In genomic region chr4:2811830-2812599, GRCh38 we compare ENCODE assay signal across 8 cellular contexts. TPM values are rescaled to one million over a fixed set of nuclear protein-coding genes. Genes with fewer than 3 reads are reported as not detected.
DNase-seq lines count a peak whose midpoint lies in the region; ATAC-seq and TF ChIP-seq lines count a peak whose summit lies in the region.

No MANE protein-coding gene starts in this region.

- H3K27me3 ChIP-seq in BJ (ENCODE audit: control insufficient read depth, insufficient read depth, low read length) (no peaks in the 10 kb centered on the region), cardiac muscle cell (no peaks in the 10 kb centered on the region)

- peaks cover 36% of the 10 kb centered on the region for H3K36me3 Mint-ChIP-seq in activated naive CD4-positive, alpha-beta T cell treated with anti-CD3 and anti-CD28 coated beads, Interleukin-2, amount 10 ng/mL, durations not matched to agents 7 days and 5 days
- peaks cover 6% of the 10 kb centered on the region for H3K36me3 Mint-ChIP-seq in progenitor cell of endocrine pancreas (ENCODE audit: insufficient read depth)

- peak; percentile 72 for TF ChIP-seq POLR2A in GM19193 (IDR thresholded peaks at IDR 0.05; ENCODE audit: extremely low read depth, insufficient read depth, insufficient read length)

- H3K27me3 Mint-ChIP-seq in activated naive CD4-positive, alpha-beta T cell treated with anti-CD3 and anti-CD28 coated beads, Interleukin-2, amount 10 ng/mL, durations not matched to agents 7 days and 5 days = peaks cover 3% of the 10 kb centered on the region
- peaks cover 6% of the 10 kb centered on the region for H3K27me3 Mint-ChIP-seq in progenitor cell of endocrine pancreas

- H3K27ac Mint-ChIP-seq in activated naive CD4-positive, alpha-beta T cell treated with anti-CD3 and anti-CD28 coated beads, Interleukin-2, amount 10 ng/mL, durations not matched to agents 7 days and 5 days = peak overlapping the region; percentile 99
- H3K27ac Mint-ChIP-seq in progenitor cell of endocrine pancreas = no peak overlapping the region

- TF ChIP-seq CTCF in BJ (IDR thresholded peaks at IDR 0.05; ENCODE audit: insufficient read depth, low read depth, low read length) (no peak), cardiac muscle cell (IDR thresholded peaks at IDR 0.05; ENCODE audit: low read depth, low read length) (no peak), retinal pigment epithelial cell (conservative IDR thresholded peaks at IDR 0.05; ENCODE audit: low read depth, low read length) (no peak), progenitor cell of endocrine pancreas (IDR thresholded peaks at IDR 0.05; ENCODE audit: unreplicated experiment) (no peak)

- peaks cover 65% of the 10 kb centered on the region for H3K4me1 Mint-ChIP-seq in activated naive CD4-positive, alpha-beta T cell treated with anti-CD3 and anti-CD28 coated beads, Interleukin-2, amount 10 ng/mL, durations not matched to agents 7 days and 5 days
- peaks cover 7% of the 10 kb centered on the region for H3K4me1 Mint-ChIP-seq in progenitor cell of endocrine pancreas (ENCODE audit: low read depth)

- no peaks in the 10 kb centered on the region for H3K9me3 Mint-ChIP-seq in activated naive CD4-positive, alpha-beta T cell treated with anti-CD3 and anti-CD28 coated beads, Interleukin-2, amount 10 ng/mL, durations not matched to agents 7 days and 5 days
- H3K9me3 Mint-ChIP-seq in progenitor cell of endocrine pancreas (ENCODE audit: low read depth) = peaks cover 8% of the 10 kb centered on the region

- peak; percentile 56 for ATAC-seq in HG03378 (IDR thresholded peaks at IDR 0.05; ENCODE audit: unreplicated experiment)

- CTCF ChIA-PET in BJ (lab: Yijun Ruan, JAX) = interaction anchor here (1.0 to 1.1 kb wide), 2 partner anchors 12 to 49 kb away, joined by 4 to 5 read pairs; no protein-coding TSS in a partner anchor
- CTCF ChIA-PET in activated naive CD4-positive, alpha-beta T cell treated with anti-CD3 and anti-CD28 coated beads, Interleukin-2, amount 10 ng/mL, durations not matched to agents 7 days and 5 days (lab: Charles Lee) = interaction anchor here (0.8 to 2.4 kb wide), 2 partner anchors 50 to 142 kb away, joined by 3 to 8 read pairs; no protein-coding TSS in a partner anchor

- H3K4me3 Mint-ChIP-seq in activated naive CD4-positive, alpha-beta T cell treated with anti-CD3 and anti-CD28 coated beads, Interleukin-2, amount 10 ng/mL, durations not matched to agents 7 days and 5 days = peak overlapping the region; percentile 98
- no peak overlapping the region for H3K4me3 Mint-ChIP-seq in progenitor cell of endocrine pancreas (ENCODE audit: low read depth)

- peaks cover 29% of the 10 kb centered on the region for H3K36me3 ChIP-seq in BJ (ENCODE audit: control insufficient read depth, insufficient read depth, low read length)
- H3K36me3 ChIP-seq in cardiac muscle cell = no peaks in the 10 kb centered on the region

- POLR2A ChIA-PET in BJ (lab: Charles Lee) = interaction anchor here (0.6 kb wide), 1 partner anchor 11 kb away, joined by 3 read pairs; no protein-coding TSS in a partner anchor

- peak overlapping the region; percentile 14 for H3K4me3 ChIP-seq in BJ (ENCODE audit: low read depth, low read length)
- no peak overlapping the region for H3K4me3 ChIP-seq in cardiac muscle cell
- peak overlapping the region; percentile 21 for H3K4me3 ChIP-seq in retinal pigment epithelial cell (ENCODE audit: low read length)

- H3K27ac ChIP-seq in cardiac muscle cell = no peak overlapping the region

- H3K9me3 ChIP-seq in cardiac muscle cell (ENCODE audit: low read depth) = no peaks in the 10 kb centered on the region

- peaks cover 9% of the 10 kb centered on the region for H3K4me1 ChIP-seq in cardiac muscle cell (ENCODE audit: low read depth)

- no peak for DNase-seq in BJ (ENCODE audit: low read depth)
- DNase-seq in RPMI7951 (ENCODE audit: low read depth) = peak; percentile 90
- peak; percentile 83 for DNase-seq in activated naive CD4-positive, alpha-beta T cell treated with anti-CD3 and anti-CD28 coated beads, Interleukin-2, amount 10 ng/mL, durations not matched to agents 7 days and 5 days
- peak; percentile 50 to 82 for DNase-seq in cardiac muscle cell (ENCODE audit: low read depth in 1 of 2, low spot score in 1 of 2)
- peak; percentile 21 for DNase-seq in retinal pigment epithelial cell (ENCODE audit: low read depth)
- no peak for DNase-seq in progenitor cell of endocrine pancreas (ENCODE audit: low spot score, unreplicated experiment)

RNA-seq across cellular contexts. Expression of gene SH3BP2, which starts 19.1 kb away (rescaled TPM):
- polyA plus RNA-seq in BJ (2011; rRNA removed) = 23.9 and 42.2 TPM in 2 replicates
- 30.9 and 34.6 TPM in 2 replicates for polyA minus RNA-seq in BJ (2011; rRNA and poly(A)+ RNA removed)
- 22.0 and 24.8 TPM in 2 replicates for total RNA-seq in RPMI7951 (2014; rRNA removed; shearing (Covaris generic))
- 19.6 and 31.7 TPM in 2 replicates for total RNA-seq in cardiac muscle cell
- polyA plus RNA-seq in cardiac muscle cell = 8.5 and 16.9 TPM in 2 replicates
- total RNA-seq in progenitor cell of endocrine pancreas = 67.7 and 70.8 TPM in 2 replicates

RNA-seq across cellular contexts. Expression of gene ADD1, which starts 31.6 kb away (rescaled TPM):
- polyA plus RNA-seq in BJ (2011; rRNA removed) (96.8 and 140 TPM in 2 replicates), cardiac muscle cell (274 and 297 TPM in 2 replicates)
- polyA minus RNA-seq in BJ (2011; rRNA and poly(A)+ RNA removed) = 70.2 and 91.2 TPM in 2 replicates
- 115 and 136 TPM in 2 replicates for total RNA-seq in RPMI7951 (2014; rRNA removed; shearing (Covaris generic))
- total RNA-seq in cardiac muscle cell (219 and 230 TPM in 2 replicates), progenitor cell of endocrine pancreas (249 and 271 TPM in 2 replicates)

RNA-seq across cellular contexts. Expression of gene TNIP2, which starts 55.9 kb away (rescaled TPM):
- 32.5 and 48.1 TPM in 2 replicates for polyA plus RNA-seq in BJ (2011; rRNA removed)
- polyA minus RNA-seq in BJ (2011; rRNA and poly(A)+ RNA removed) = 10.4 and 10.5 TPM in 2 replicates
- total RNA-seq in RPMI7951 (2014; rRNA removed; shearing (Covaris generic)) = 21.7 and 23.3 TPM in 2 replicates
- total RNA-seq in cardiac muscle cell = 41.7 and 58.5 TPM in 2 replicates
- 32.7 and 48.3 TPM in 2 replicates for polyA plus RNA-seq in cardiac muscle cell
- 21.2 and 26.3 TPM in 2 replicates for total RNA-seq in progenitor cell of endocrine pancreas

Comparison
In these comparisons a context has a peak if more than half of its experiments do, and no peak if none do; other contexts are left out.
1. DNase-seq: peak in RPMI7951 (single experiment), activated naive CD4-positive, alpha-beta T cell treated with anti-CD3 and anti-CD28 coated beads, Interleukin-2, amount 10 ng/mL, durations not matched to agents 7 days and 5 days (single experiment), cardiac muscle cell (2 of 2) and retinal pigment epithelial cell (single experiment); none in BJ (single experiment) and progenitor cell of endocrine pancreas (single experiment).